24 cellular contexts compared by ENCODE assay signal in the genomic region with DNA sequence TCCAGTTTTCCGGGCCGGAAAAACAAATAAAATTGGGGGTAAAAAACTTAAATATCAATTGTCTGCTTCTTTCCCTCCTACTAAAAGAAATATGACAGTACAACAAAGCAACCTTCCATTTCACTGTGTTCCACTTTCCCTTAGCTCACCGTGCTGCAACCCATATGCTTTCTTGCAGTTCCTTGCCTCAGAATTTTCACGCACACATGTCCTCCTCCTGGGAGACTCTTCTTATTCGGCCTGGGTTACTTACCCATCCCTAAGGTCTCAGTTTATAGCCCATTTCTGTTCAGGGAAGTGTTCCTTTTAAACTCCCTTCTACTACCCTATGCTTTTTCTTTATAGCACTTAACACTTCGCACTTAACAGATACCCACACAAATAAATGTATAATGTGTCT. TPM values are rescaled to one million over a fixed set of nuclear protein-coding genes. Genes with fewer than 3 reads are reported as not detected.
DNase-seq lines count a peak whose midpoint lies in the region; ATAC-seq and TF ChIP-seq lines count a peak whose summit lies in the region.
"Had no signal": no experiment of that assay in that cellular context is flagged by ENCODE, and none has a peak within 500 bp of the region (broad histone marks: within the 10 kb centered on the region; RNA-seq: fewer than 3 reads in every experiment).

No MANE protein-coding gene starts in this region.

- no peak overlapping the region for H3K9ac ChIP-seq in neural progenitor cell
- H3K9ac ChIP-seq: parathyroid adenoma had no signal

- H2AFZ ChIP-seq in osteoblast (ENCODE audit: low read length), result peak overlapping the region; percentile 81
- no peak overlapping the region for H2AFZ ChIP-seq in neural progenitor cell (replicated peaks)
- no peak overlapping the region for H2AFZ ChIP-seq in hepatocyte
- H2AFZ ChIP-seq: parathyroid adenoma had no signal

- H3K4me3 Mint-ChIP-seq in neural progenitor cell, result no peak overlapping the region
- H3K4me3 Mint-ChIP-seq: activated CD4-positive, alpha-beta T cell treated with anti-CD3 and anti-CD28 coated beads, Interleukin-2, amount 10 ng/mL, durations not matched to agents 7 days and 5 days; activated naive CD4-positive, alpha-beta T cell treated with anti-CD3 and anti-CD28 coated beads, Interleukin-2, amount 50 U/mL, for 24 hours; activated T-helper 1 cell treated with anti-CD3 and anti-CD28 coated beads, Interleukin-12 subunit alpha, Interleukin-12 subunit beta, Interleukin-2, Interleukin-4 antibody, amounts not matched to agents 30 ng/mL and 10 ng/mL and 1 ng/mL, durations not matched to agents 14 hours and 24 hours and 36 hours; CD4-positive, alpha-beta T cell; naive thymus-derived CD8-positive, alpha-beta T cell had no signal

- H3K9me3 ChIP-seq in osteoblast (ENCODE audit: low read depth, low read length) (no peaks in the 10 kb centered on the region), neural progenitor cell (ENCODE audit: low read depth) (no peaks in the 10 kb centered on the region), hepatocyte (ENCODE audit: low read depth) (no peaks in the 10 kb centered on the region)
- H3K9me3 ChIP-seq: esophagus muscularis mucosa, HAP-1, MG63, sigmoid colon had no signal

- H3K9me2 ChIP-seq in hepatocyte (replicated peaks; ENCODE audit: insufficient read depth), result no peaks in the 10 kb centered on the region

- H3K27me3 ChIP-seq in dorsolateral prefrontal cortex (peaks cover 0 to 9% (median 0%) of the 10 kb centered on the region in 45 donors), osteoblast (ENCODE audit: insufficient read depth, low read length) (no peaks in the 10 kb centered on the region), neural progenitor cell (no peaks in the 10 kb centered on the region), hepatocyte (peaks cover 3% of the 10 kb centered on the region)
- H3K27me3 ChIP-seq: MG63, sigmoid colon had no signal

- H3K79me2 ChIP-seq in osteoblast (ENCODE audit: insufficient read depth, low read length) (peaks cover 6% of the 10 kb centered on the region), neural progenitor cell (ENCODE audit: low read depth) (peaks cover 5% of the 10 kb centered on the region), hepatocyte (peaks cover 4% of the 10 kb centered on the region)
- H3K79me2 ChIP-seq: parathyroid adenoma had no signal

- peaks cover 3% of the 10 kb centered on the region for H3K27me3 Mint-ChIP-seq in neural progenitor cell (ENCODE audit: insufficient read depth, low read depth)

- no peaks in the 10 kb centered on the region for H3F3A ChIP-seq in neural progenitor cell (ENCODE audit: low read depth)

- TF ChIP-seq CTCF in AG10803 (conservative IDR thresholded peaks at IDR 0.05; ENCODE audit: low read length) (no peak), dorsolateral prefrontal cortex (IDR thresholded peaks at IDR 0.05 in 54 of 56, conservative IDR thresholded peaks at IDR 0.05 in 2 of 56; ENCODE audit: low read depth in 1 of 56, partially characterized antibody in 56 of 56) (no peak), osteoblast (IDR thresholded peaks at IDR 0.05; ENCODE audit: extremely low read depth, low read depth, low read length) (no peak), neural progenitor cell (IDR thresholded peaks at IDR 0.05) (no peak), hepatocyte (IDR thresholded peaks at IDR 0.05; ENCODE audit: poor library complexity) (no peak)

- no peaks in the 10 kb centered on the region for H3K36me3 Mint-ChIP-seq in neural progenitor cell
- H3K36me3 Mint-ChIP-seq: activated naive CD4-positive, alpha-beta T cell treated with anti-CD3 and anti-CD28 coated beads, Interleukin-2, amount 50 U/mL, for 24 hours had no signal

- no peaks in the 10 kb centered on the region for H3K36me3 ChIP-seq in osteoblast (ENCODE audit: insufficient read depth, low read length)
- no peaks in the 10 kb centered on the region for H3K36me3 ChIP-seq in neural progenitor cell
- no peaks in the 10 kb centered on the region for H3K36me3 ChIP-seq in hepatocyte (replicated peaks; ENCODE audit: insufficient read depth, low read depth)
- H3K36me3 ChIP-seq: esophagus muscularis mucosa, MG63, sigmoid colon had no signal

- no peaks in the 10 kb centered on the region for H3K9me3 Mint-ChIP-seq in neural progenitor cell
- H3K9me3 Mint-ChIP-seq: activated CD4-positive, alpha-beta T cell treated with anti-CD3 and anti-CD28 coated beads, Interleukin-2, amount 10 ng/mL, durations not matched to agents 7 days and 5 days; activated naive CD4-positive, alpha-beta T cell treated with anti-CD3 and anti-CD28 coated beads, Interleukin-2, amount 50 U/mL, for 24 hours; activated T-helper 1 cell treated with anti-CD3 and anti-CD28 coated beads, Interleukin-12 subunit alpha, Interleukin-12 subunit beta, Interleukin-2, Interleukin-4 antibody, amounts not matched to agents 30 ng/mL and 10 ng/mL and 1 ng/mL, durations not matched to agents 14 hours and 24 hours and 36 hours; CD4-positive, alpha-beta T cell had no signal

- H3K4me1 ChIP-seq in osteoblast (ENCODE audit: insufficient read depth, low read length) (peaks cover 23% of the 10 kb centered on the region), neural progenitor cell (no peaks in the 10 kb centered on the region), hepatocyte (ENCODE audit: insufficient read depth) (no peaks in the 10 kb centered on the region)
- H3K4me1 ChIP-seq: parathyroid adenoma had no signal

- H3K4me1 Mint-ChIP-seq in neural progenitor cell, result peaks cover 9% of the 10 kb centered on the region

- H3K27ac ChIP-seq in dorsolateral prefrontal cortex (peak overlapping the region in 31 of 59 donors; percentile 4 to 73 (median 49)), osteoblast (ENCODE audit: low read depth, low read length) (peak overlapping the region; percentile 84), neural progenitor cell (no peak overlapping the region), hepatocyte (no peak overlapping the region)
- H3K27ac ChIP-seq: esophagus muscularis mucosa, parathyroid adenoma, sigmoid colon had no signal

- DNase-seq in AG10803 (ENCODE audit: low read depth) (peak; percentile 56), RPMI7951 (ENCODE audit: low read depth) (peak; percentile 28), dorsolateral prefrontal cortex (no peak), osteoblast (ENCODE audit: insufficient read length, low spot score, missing footprints) (no peak), neural progenitor cell (ENCODE audit: low spot score) (no peak), posterior cingulate gyrus (no peak), Right ventricle myocardium inferior (ENCODE audit: missing footprints) (no peak), hepatocyte (ENCODE audit: low spot score) (no peak)
- DNase-seq: activated CD4-positive, alpha-beta T cell treated with anti-CD3 and anti-CD28 coated beads, Interleukin-2, amount 10 ng/mL, durations not matched to agents 7 days and 5 days; CD4-positive, alpha-beta T cell; effector memory CD4-positive, alpha-beta T cell; left colon; MG63; naive thymus-derived CD8-positive, alpha-beta T cell; NCI-H1436 treated with DMSO at 0.1 percent for 48 hours; NCI-H524; Right ventricle myocardium superior; sigmoid colon had no signal

- intact Hi-C loops in dorsolateral prefrontal cortex (cut with DNase I), result loop anchor here in 1 of 2 donors (10.0 kb wide), 1 partner anchor 127 kb away; no protein-coding TSS in a partner anchor
- intact Hi-C loops in posterior cingulate gyrus (cut with DNase I), result no loop called here
- intact Hi-C loops in Right ventricle myocardium inferior (cut with DNase I), result no loop called here

- H3K4me3 ChIP-seq in AG10803 (ENCODE audit: low read length), result no peak overlapping the region
- H3K4me3 ChIP-seq in dorsolateral prefrontal cortex, result no peak overlapping the region
- peak overlapping the region; percentile 9 for H3K4me3 ChIP-seq in osteoblast (ENCODE audit: insufficient read depth, low read length)
- H3K4me3 ChIP-seq in neural progenitor cell, result no peak overlapping the region
- no peak overlapping the region for H3K4me3 ChIP-seq in hepatocyte
- H3K4me3 ChIP-seq: esophagus muscularis mucosa, HAP-1, MG63, sigmoid colon had no signal

- ATAC-seq in Right ventricle myocardium inferior, result no peak
- ATAC-seq: left colon; naive thymus-derived CD8-positive, alpha-beta T cell had no signal

- H4K20me1 ChIP-seq in osteoblast (ENCODE audit: insufficient read depth, low read length), result no peaks in the 10 kb centered on the region
- no peaks in the 10 kb centered on the region for H4K20me1 ChIP-seq in neural progenitor cell (ENCODE audit: low read depth)
- no peaks in the 10 kb centered on the region for H4K20me1 ChIP-seq in hepatocyte (ENCODE audit: insufficient read depth, poor library complexity, severe bottlenecking)

- H3K27ac Mint-ChIP-seq in neural progenitor cell, result no peak overlapping the region
- H3K27ac Mint-ChIP-seq: activated CD4-positive, alpha-beta T cell treated with anti-CD3 and anti-CD28 coated beads, Interleukin-2, amount 10 ng/mL, durations not matched to agents 7 days and 5 days; activated naive CD4-positive, alpha-beta T cell treated with anti-CD3 and anti-CD28 coated beads, Interleukin-2, amount 50 U/mL, for 24 hours; activated T-helper 1 cell treated with anti-CD3 and anti-CD28 coated beads, Interleukin-12 subunit alpha, Interleukin-12 subunit beta, Interleukin-2, Interleukin-4 antibody, amounts not matched to agents 30 ng/mL and 10 ng/mL and 1 ng/mL, durations not matched to agents 14 hours and 24 hours and 36 hours; CD4-positive, alpha-beta T cell; naive thymus-derived CD8-positive, alpha-beta T cell had no signal

- H3K4me2 ChIP-seq in osteoblast (ENCODE audit: insufficient read depth, low read length), result peak overlapping the region; percentile 40
- no peak overlapping the region for H3K4me2 ChIP-seq in neural progenitor cell
- H3K4me2 ChIP-seq in hepatocyte, result no peak overlapping the region

- 87% methylated on average over 6 of the region's 6 CpGs for WGBS in hepatocyte (ENCODE audit: low lambda C conversion rate, missing lambda C conversion rate)

RNA-seq across cellular contexts. Expression of gene MAGOHB, which starts 4.5 kb away (rescaled TPM):
- 53.4 and 69.1 TPM in 2 replicates for total RNA-seq in RPMI7951 (2014; rRNA removed; shearing (Covaris generic))
- total RNA-seq in dorsolateral prefrontal cortex (10 to 100 TPM in 119 of 120 experiments, 1 to 10 TPM in 1; 9.5 to 25.6 (median 15.0) TPM), osteoblast (16.3 and 18.0 TPM in 2 replicates), neural progenitor cell (ENCODE audit: low replicate concordance) (37.4 and 53.5 TPM in 2 replicates), Right ventricle myocardium inferior (14.8 TPM), hepatocyte (21.4 and 23.9 TPM in 2 replicates)
- polyA plus RNA-seq in hepatocyte, result 39.4 and 40.2 TPM in 2 replicates

RNA-seq across cellular contexts. Expression of gene STYK1, which starts 56.0 kb away (rescaled TPM):
- total RNA-seq in RPMI7951 (2014; rRNA removed; shearing (Covaris generic)), result 0.68 and 0.84 TPM in 2 replicates
- total RNA-seq in dorsolateral prefrontal cortex (10 to 100 TPM in 62 of 120 experiments, 1 to 10 TPM in 58; 2.7 to 23.2 (median 10.2) TPM), osteoblast (under 0.01 TPM in 2 replicates), neural progenitor cell (ENCODE audit: low replicate concordance) (0.06 and 0.15 TPM in 2 replicates), Right ventricle myocardium inferior (not detected), hepatocyte (0.48 and 3.6 TPM in 2 replicates)
- polyA plus RNA-seq in hepatocyte, result 0.09 and 0.58 TPM in 2 replicates
- total RNA-seq: activated T-helper 1 cell treated with anti-CD3 and anti-CD28 coated beads, Interleukin-12 subunit alpha, Interleukin-12 subunit beta, Interleukin-2, Interleukin-4 antibody, amounts not matched to agents 30 ng/mL and 10 ng/mL and 1 ng/mL, durations not matched to agents 14 hours and 24 hours and 36 hours; CD4-positive, alpha-beta T cell; mesenteric fat pad; Right ventricle myocardium superior had no signal

Comparison
In these comparisons a context has a peak if more than half of its experiments do, and no peak if none do; other contexts are left out.
1. DNase-seq: peak in AG10803 (single experiment) and RPMI7951 (single experiment); none in dorsolateral prefrontal cortex (0 of 10), osteoblast (single experiment), neural progenitor cell (single experiment), posterior cingulate gyrus (0 of 10), Right ventricle myocardium inferior (single experiment) and hepatocyte (single experiment).
2. H3K27ac ChIP-seq: peak in dorsolateral prefrontal cortex (31 of 59) and osteoblast (single experiment); none in neural progenitor cell (single experiment) and hepatocyte (single experiment).